In the genomic region with DNA sequence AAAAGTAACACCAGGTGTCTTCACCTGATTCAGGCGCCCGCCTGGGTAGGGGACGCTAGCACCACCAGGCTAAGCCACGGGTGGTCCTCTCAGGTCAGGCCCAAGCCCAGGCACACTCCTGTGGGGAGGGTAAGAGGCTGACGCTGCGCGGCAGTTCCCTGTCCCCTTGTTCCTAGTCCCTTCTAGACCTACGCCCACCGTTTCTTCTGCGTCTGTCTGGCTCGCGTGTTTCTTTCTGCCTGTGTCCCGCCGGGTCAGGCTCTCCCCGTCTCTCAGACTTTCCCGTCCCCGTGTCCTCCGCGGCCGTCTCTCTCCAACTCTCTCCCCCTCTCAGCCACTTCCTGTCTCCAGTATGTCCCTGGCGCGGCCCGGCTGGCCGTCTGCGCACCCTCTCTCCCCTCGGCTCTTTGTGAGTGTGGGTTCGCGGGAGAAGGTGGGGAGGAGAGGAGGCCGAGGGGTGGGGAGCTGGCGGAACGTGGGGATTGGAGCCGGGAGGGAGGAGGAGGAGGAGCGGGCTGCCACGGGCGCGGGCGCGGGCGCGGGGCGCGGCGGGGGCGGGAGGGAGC, we compare ENCODE assay signal across 1 cellular context.
TF ChIP-seq lines count a peak whose summit lies in the region.

No MANE protein-coding gene starts in this region.

TF ChIP-seq in GM23338, 12 proteins besides CTCF, POLR2A, EP300 and RAD21 (continued from another document):
- TF ChIP-seq, protein P1, sequence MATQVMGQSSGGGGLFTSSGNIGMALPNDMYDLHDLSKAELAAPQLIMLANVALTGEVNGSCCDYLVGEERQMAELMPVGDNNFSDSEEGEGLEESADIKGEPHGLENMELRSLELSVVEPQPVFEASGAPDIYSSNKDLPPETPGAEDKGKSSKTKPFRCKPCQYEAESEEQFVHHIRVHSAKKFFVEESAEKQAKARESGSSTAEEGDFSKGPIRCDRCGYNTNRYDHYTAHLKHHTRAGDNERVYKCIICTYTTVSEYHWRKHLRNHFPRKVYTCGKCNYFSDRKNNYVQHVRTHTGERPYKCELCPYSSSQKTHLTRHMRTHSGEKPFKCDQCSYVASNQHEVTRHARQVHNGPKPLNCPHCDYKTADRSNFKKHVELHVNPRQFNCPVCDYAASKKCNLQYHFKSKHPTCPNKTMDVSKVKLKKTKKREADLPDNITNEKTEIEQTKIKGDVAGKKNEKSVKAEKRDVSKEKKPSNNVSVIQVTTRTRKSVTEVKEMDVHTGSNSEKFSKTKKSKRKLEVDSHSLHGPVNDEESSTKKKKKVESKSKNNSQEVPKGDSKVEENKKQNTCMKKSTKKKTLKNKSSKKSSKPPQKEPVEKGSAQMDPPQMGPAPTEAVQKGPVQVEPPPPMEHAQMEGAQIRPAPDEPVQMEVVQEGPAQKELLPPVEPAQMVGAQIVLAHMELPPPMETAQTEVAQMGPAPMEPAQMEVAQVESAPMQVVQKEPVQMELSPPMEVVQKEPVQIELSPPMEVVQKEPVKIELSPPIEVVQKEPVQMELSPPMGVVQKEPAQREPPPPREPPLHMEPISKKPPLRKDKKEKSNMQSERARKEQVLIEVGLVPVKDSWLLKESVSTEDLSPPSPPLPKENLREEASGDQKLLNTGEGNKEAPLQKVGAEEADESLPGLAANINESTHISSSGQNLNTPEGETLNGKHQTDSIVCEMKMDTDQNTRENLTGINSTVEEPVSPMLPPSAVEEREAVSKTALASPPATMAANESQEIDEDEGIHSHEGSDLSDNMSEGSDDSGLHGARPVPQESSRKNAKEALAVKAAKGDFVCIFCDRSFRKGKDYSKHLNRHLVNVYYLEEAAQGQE (IDR thresholded peaks at IDR 0.05; ENCODE audit: unreplicated experiment) = no peak
- peak; percentile 46; the same call in 1 of the 2 replicates for TF ChIP-seq POLR2AphosphoS5 (IDR thresholded peaks at IDR 0.05; ENCODE audit: low read depth)
